ENCODE assay signal across 24 cellular contexts in the genomic region with DNA sequence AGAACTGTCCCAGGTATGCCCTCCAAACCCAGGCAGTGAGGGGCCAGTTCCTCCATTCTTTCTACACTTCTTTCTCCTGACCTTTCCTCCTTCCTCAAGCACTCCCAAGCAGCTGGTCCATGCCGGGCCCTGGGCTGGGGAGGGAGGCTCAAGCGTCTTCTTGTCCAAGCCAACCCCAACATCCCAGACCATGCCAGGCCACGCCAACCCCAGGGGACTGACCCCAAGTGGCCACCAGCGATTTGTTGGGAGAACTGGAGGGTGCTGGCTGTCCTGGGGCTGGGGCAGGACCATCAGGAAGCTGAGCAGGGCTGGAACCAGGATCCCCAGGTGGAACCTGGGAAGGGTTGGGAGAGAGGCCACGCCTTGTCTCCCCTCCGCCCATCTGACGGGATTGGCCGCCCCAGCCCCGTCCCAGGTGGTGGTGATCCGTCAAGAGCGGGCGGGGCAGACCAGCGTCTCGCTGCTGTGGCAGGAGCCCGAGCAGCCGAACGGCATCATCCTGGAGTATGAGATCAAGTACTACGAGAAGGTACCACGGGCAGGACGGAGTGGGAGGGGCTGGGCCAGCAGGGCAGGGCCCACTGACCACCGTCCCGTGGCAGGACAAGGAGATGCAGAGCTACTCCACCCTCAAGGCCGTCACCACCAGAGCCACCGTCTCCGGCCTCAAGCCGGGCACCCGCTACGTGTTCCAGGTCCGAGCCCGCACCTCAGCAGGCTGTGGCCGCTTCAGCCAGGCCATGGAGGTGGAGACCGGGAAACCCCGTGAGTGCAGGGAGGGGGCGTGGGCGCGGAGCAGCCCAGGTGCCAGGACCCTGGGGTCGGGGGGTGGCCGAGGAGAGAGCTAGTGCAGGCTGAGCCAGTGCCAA. TPM values are rescaled to one million over a fixed set of nuclear protein-coding genes. Genes with fewer than 3 reads are reported as not detected.
A peak's percentile ranks its signal among the peaks of the same experiment; 100 is the strongest.
DNase-seq lines count a peak whose midpoint lies in the region; ATAC-seq, FAIRE-seq and TF ChIP-seq lines count a peak whose summit lies in the region.
"Had no signal": no experiment of that assay in that cellular context is flagged by ENCODE, and none has a peak within 500 bp of the region (broad histone marks: within the 10 kb centered on the region; RNA-seq: fewer than 3 reads in every experiment).

No MANE protein-coding gene starts in this region.

- H3K4me1 ChIP-seq in GM23338 (ENCODE audit: insufficient read depth) (no peaks in the 10 kb centered on the region), transverse colon (no peaks in the 10 kb centered on the region), prostate gland (replicated peaks) (no peaks in the 10 kb centered on the region)
- H3K4me1 ChIP-seq: heart left ventricle, psoas muscle had no signal

- in situ Hi-C loops in transverse colon (cut with MboI; ENCODE audit: low pct_ligation_motif_present in 1 of 4, low pct_unique_long_range_greater_than_20kb in 1 of 4, low sequenced_read_pairs in 3 of 4) = no loop called here

- H3K27ac Mint-ChIP-seq in GM23338 = no peak overlapping the region
- H3K27ac Mint-ChIP-seq: activated CD4-positive, alpha-beta T cell treated with anti-CD3 and anti-CD28 coated beads, Interleukin-2, amount 10 ng/mL, durations not matched to agents 24 days and 14 days; IgD-negative memory B cell; mesothelial cell of epicardium; nephron progenitor cell had no signal

- peak overlapping the region; percentile 14; the same call in 1 of the 2 replicates for H2AFZ ChIP-seq in GM23338

- H3K36me3 Mint-ChIP-seq in GM23338 (ENCODE audit: low read depth) = no peaks in the 10 kb centered on the region
- H3K36me3 Mint-ChIP-seq: mesothelial cell of epicardium had no signal

- WGBS in transverse colon (ENCODE audit: low coverage in 1 of 2), 2 donors = 41% methylated on average over 32 of the region's 38 CpGs; no CpG with 5 or more reads in 1 of the 2 donors
- WGBS in prostate gland = 33% methylated on average over 37 of the region's 38 CpGs

- no peak for FAIRE-seq in H54 (lab: Jason Lieb, UNC)
- FAIRE-seq: kidney, TTC549 had no signal

- TF ChIP-seq POLR2A in transverse colon (IDR thresholded peaks at IDR 0.05) (no peak), H54 (IDR thresholded peaks at IDR 0.05; ENCODE audit: low read depth, low read length) (no peak), prostate gland (IDR thresholded peaks at IDR 0.05) (no peak)

- peaks cover 1% of the 10 kb centered on the region for H3K27me3 Mint-ChIP-seq in GM23338 (ENCODE audit: insufficient read depth, low read depth, poor library complexity)
- H3K27me3 Mint-ChIP-seq: activated CD4-positive, alpha-beta T cell treated with anti-CD3 and anti-CD28 coated beads, Interleukin-2, amount 10 ng/mL, durations not matched to agents 24 days and 14 days had no signal

- no peaks in the 10 kb centered on the region for H3K9me2 ChIP-seq in GM23338 (ENCODE audit: insufficient read depth)

- H3K79me2 ChIP-seq in GM23338 (replicated peaks; ENCODE audit: insufficient read depth) = no peaks in the 10 kb centered on the region

- intact Hi-C loops in transverse colon (cut with DNase I; ENCODE audit: low total_unique reads) (no loop called here), prostate gland (cut with DNase I) (no loop called here)

- H3K27ac ChIP-seq in GM23338 (ENCODE audit: low read depth) (no peak overlapping the region), transverse colon (no peak overlapping the region), prostate gland (no peak overlapping the region)
- H3K27ac ChIP-seq: heart left ventricle, psoas muscle had no signal

- H3K4me2 ChIP-seq in GM23338 = no peak overlapping the region
- H3K4me2 ChIP-seq: smooth muscle cell had no signal

- H3K27me3 ChIP-seq in GM23338 (ENCODE audit: insufficient read depth) = no peaks in the 10 kb centered on the region
- H3K27me3 ChIP-seq in transverse colon = peaks cover 68% of the 10 kb centered on the region
- H3K27me3 ChIP-seq in prostate gland (replicated peaks; ENCODE audit: insufficient read depth) = peaks cover 21% of the 10 kb centered on the region

- ATAC-seq in GM23338 (peak; percentile 92), esophagus mucosa (peak; percentile 41)
- ATAC-seq: heart left ventricle, psoas muscle had no signal

- no peaks in the 10 kb centered on the region for H3K36me3 ChIP-seq in GM23338 (ENCODE audit: insufficient read depth)
- no peaks in the 10 kb centered on the region for H3K36me3 ChIP-seq in transverse colon
- H3K36me3 ChIP-seq in prostate gland = no peaks in the 10 kb centered on the region
- H3K36me3 ChIP-seq: heart left ventricle had no signal

- no peaks in the 10 kb centered on the region; the same call in 2 of the 3 replicates for H3K4me1 Mint-ChIP-seq in GM23338
- H3K4me1 Mint-ChIP-seq: activated CD4-positive, alpha-beta T cell treated with anti-CD3 and anti-CD28 coated beads, Interleukin-2, amount 10 ng/mL, durations not matched to agents 24 days and 14 days; IgD-negative memory B cell; mesothelial cell of epicardium; nephron progenitor cell had no signal

- peak overlapping the region; percentile 50; the same call in 2 of the 3 replicates for H3K4me3 Mint-ChIP-seq in GM23338
- H3K4me3 Mint-ChIP-seq: activated CD4-positive, alpha-beta T cell treated with anti-CD3 and anti-CD28 coated beads, Interleukin-2, amount 10 ng/mL, durations not matched to agents 24 days and 14 days; IgD-negative memory B cell; mesothelial cell of epicardium; nephron progenitor cell had no signal

- H4K20me1 ChIP-seq in GM23338 (replicated peaks; ENCODE audit: insufficient read depth) = no peaks in the 10 kb centered on the region

- H3K9me3 Mint-ChIP-seq in GM23338 = no peaks in the 10 kb centered on the region; the same call in 2 of the 3 replicates
- H3K9me3 Mint-ChIP-seq: activated CD4-positive, alpha-beta T cell treated with anti-CD3 and anti-CD28 coated beads, Interleukin-2, amount 10 ng/mL, durations not matched to agents 24 days and 14 days; mesothelial cell of epicardium; nephron progenitor cell had no signal

- no peaks in the 10 kb centered on the region for H3F3A ChIP-seq in GM23338 (replicated peaks; ENCODE audit: low read depth)

- H3K9me3 ChIP-seq in transverse colon (no peaks in the 10 kb centered on the region), prostate gland (no peaks in the 10 kb centered on the region)
- H3K9me3 ChIP-seq: heart left ventricle, psoas muscle had no signal

- H3K4me3 ChIP-seq in GM23338 (no peak overlapping the region), transverse colon (no peak overlapping the region), prostate gland (no peak overlapping the region)
- H3K4me3 ChIP-seq: heart left ventricle, psoas muscle, smooth muscle cell had no signal

- TF ChIP-seq CTCF in GM23338 (conservative IDR thresholded peaks at IDR 0.05; ENCODE audit: low read depth in 2 of 2) (no peak), transverse colon (IDR thresholded peaks at IDR 0.05) (no peak), prostate gland (IDR thresholded peaks at IDR 0.05) (no peak)

- DNase-seq in GM23338 (ENCODE audit: low spot score) (peak; percentile 31), NCI-H187 treated with DMSO at 0.1 percent for 48 hours (lab: John Stamatoyannopoulos, UW) (peak; percentile 34), transverse colon (peak; percentile 11), kidney tubule cell (ENCODE audit: low spot score) (no peak), H54 (ENCODE audit: insufficient read length, low spot score) (no peak), prostate gland (ENCODE audit: low spot score) (no peak)
- DNase-seq: activated CD4-positive, alpha-beta T cell treated with anti-CD3 and anti-CD28 coated beads, Interleukin-2, amount 10 ng/mL, durations not matched to agents 24 days and 14 days; activated gamma-delta T cell treated with Interleukin-2 at 50 U/mL for 16 hours; amniotic stem cell; caudate nucleus; kidney; nephron progenitor cell; NK-92 treated with Interleukin-12 subunit alpha and Interleukin-12 subunit beta, amount 100 ng/mL, for 24 hours; stimulated activated CD8-positive, alpha-beta memory T cell treated with anti-CD3 and anti-CD28 coated beads, Interleukin-4, amount 100 ng/mL, for 48 hours; substantia nigra; SW 1271 had no signal

- TF ChIP-seq EP300 in transverse colon (IDR thresholded peaks at IDR 0.05; ENCODE audit: low read depth) = no peak

TF ChIP-seq in GM23338, 12 proteins besides CTCF, POLR2A, EP300 and RAD21 (continues in another document):
- TF ChIP-seq, protein P1, sequence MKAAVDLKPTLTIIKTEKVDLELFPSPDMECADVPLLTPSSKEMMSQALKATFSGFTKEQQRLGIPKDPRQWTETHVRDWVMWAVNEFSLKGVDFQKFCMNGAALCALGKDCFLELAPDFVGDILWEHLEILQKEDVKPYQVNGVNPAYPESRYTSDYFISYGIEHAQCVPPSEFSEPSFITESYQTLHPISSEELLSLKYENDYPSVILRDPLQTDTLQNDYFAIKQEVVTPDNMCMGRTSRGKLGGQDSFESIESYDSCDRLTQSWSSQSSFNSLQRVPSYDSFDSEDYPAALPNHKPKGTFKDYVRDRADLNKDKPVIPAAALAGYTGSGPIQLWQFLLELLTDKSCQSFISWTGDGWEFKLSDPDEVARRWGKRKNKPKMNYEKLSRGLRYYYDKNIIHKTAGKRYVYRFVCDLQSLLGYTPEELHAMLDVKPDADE (IDR thresholded peaks at IDR 0.05) = no peak
- TF ChIP-seq ZNF114 (CRISPR knock-in tag; IDR thresholded peaks at IDR 0.05) (no peak), CREB1 (CRISPR knock-in tag; IDR thresholded peaks at IDR 0.05; ENCODE audit: low read depth) (no peak), EZH2phosphoT487 (IDR thresholded peaks at IDR 0.05; ENCODE audit: unreplicated experiment) (no peak), JUNB (IDR thresholded peaks at IDR 0.05; ENCODE audit: unreplicated experiment) (no peak), ZNF331 (CRISPR knock-in tag; IDR thresholded peaks at IDR 0.05; ENCODE audit: low read depth) (no peak)

RNA-seq across cellular contexts. Expression of gene EPHA8, which starts 29.9 kb away (rescaled TPM):
- total RNA-seq in GM23338 (2014; rRNA removed; shearing (Covaris generic)) = 2.0 and 5.0 TPM in 2 replicates
- polyA plus RNA-seq in GM23338 (2016; fragmentation: Nextera tagmentation; extraction: Ambion mirVana) = 2.0 and 2.3 TPM in 2 replicates
- 0.48 TPM for total RNA-seq in esophagus mucosa
- total RNA-seq in transverse colon = not detected
- 1 to 10 TPM in 1 of 2 donors, under 1 TPM in 1; 0.05 to 4.1 TPM for total RNA-seq in prostate gland
- total RNA-seq: activated CD4-positive, alpha-beta T cell treated with anti-CD3 and anti-CD28 coated beads, Interleukin-2, amount 10 ng/mL, durations not matched to agents 24 days and 14 days; fibroblast of lung; mesothelial cell of epicardium; psoas muscle; smooth muscle cell had no signal
- polyA plus RNA-seq: fibroblast of lung, heart left ventricle, IgD-negative memory B cell, smooth muscle cell had no signal

RNA-seq across cellular contexts. Expression of gene C1QA, which starts 43.3 kb away (rescaled TPM):
- total RNA-seq in GM23338 (2014; rRNA removed; shearing (Covaris generic)) = not detected in 2 replicates
- not detected in 2 replicates for polyA plus RNA-seq in GM23338 (2016; fragmentation: Nextera tagmentation; extraction: Ambion mirVana)
- total RNA-seq in esophagus mucosa (10.4 TPM), transverse colon (100 to 1,000 TPM in 1 of 4 donors, 10 to 100 TPM in 3; 28.5 to 181 (median 63.0) TPM), prostate gland (10 to 100 TPM; 47.6 to 83.7 TPM)
- total RNA-seq: activated CD4-positive, alpha-beta T cell treated with anti-CD3 and anti-CD28 coated beads, Interleukin-2, amount 10 ng/mL, durations not matched to agents 24 days and 14 days; fibroblast of lung; mesothelial cell of epicardium; smooth muscle cell had no signal
- polyA plus RNA-seq: fibroblast of lung, IgD-negative memory B cell, smooth muscle cell had no signal

RNA-seq across cellular contexts. Expression of gene C1QC, which starts 50.3 kb away (rescaled TPM):
- not detected in 2 replicates for total RNA-seq in GM23338 (2014; rRNA removed; shearing (Covaris generic))
- polyA plus RNA-seq in GM23338 (2016; fragmentation: Nextera tagmentation; extraction: Ambion mirVana) = not detected in 2 replicates
- total RNA-seq in esophagus mucosa (11.7 TPM), transverse colon (100 to 1,000 TPM in 1 of 4 donors, 10 to 100 TPM in 3; 21.7 to 106 (median 73.9) TPM), prostate gland (10 to 100 TPM; 54.8 to 76.9 TPM)
- total RNA-seq: activated CD4-positive, alpha-beta T cell treated with anti-CD3 and anti-CD28 coated beads, Interleukin-2, amount 10 ng/mL, durations not matched to agents 24 days and 14 days; fibroblast of lung; mesothelial cell of epicardium; smooth muscle cell had no signal
- polyA plus RNA-seq: fibroblast of lung, IgD-negative memory B cell, smooth muscle cell had no signal

RNA-seq across cellular contexts. Expression of gene C1QB, which starts 59.9 kb away (rescaled TPM):
- not detected in 2 replicates for total RNA-seq in GM23338 (2014; rRNA removed; shearing (Covaris generic))
- not detected in 2 replicates for polyA plus RNA-seq in GM23338 (2016; fragmentation: Nextera tagmentation; extraction: Ambion mirVana)
- total RNA-seq in esophagus mucosa (14.4 TPM), transverse colon (100 to 1,000 TPM in 3 of 4 donors, 10 to 100 TPM in 1; 62.9 to 163 (median 118) TPM), prostate gland (100 to 1,000 TPM; 106 to 151 TPM)
- total RNA-seq: activated CD4-positive, alpha-beta T cell treated with anti-CD3 and anti-CD28 coated beads, Interleukin-2, amount 10 ng/mL, durations not matched to agents 24 days and 14 days; fibroblast of lung; mesothelial cell of epicardium; smooth muscle cell had no signal
- polyA plus RNA-seq: fibroblast of lung, IgD-negative memory B cell, smooth muscle cell had no signal

Comparison
In these comparisons a context has a peak if more than half of its experiments do, and no peak if none do; other contexts are left out.
1. DNase-seq: peak in GM23338 (single experiment), NCI-H187 treated with DMSO at 0.1 percent for 48 hours (single experiment) and transverse colon (single experiment); none in kidney tubule cell (single experiment), H54 (single experiment) and prostate gland (single experiment).
2. RNA of gene C1QA, which starts 43.3 kb away (total RNA-seq): 47.6 to 83.7 TPM in prostate gland, 28.5 to 181 TPM in transverse colon and 10.4 TPM in esophagus mucosa (single experiment); not detected in GM23338; every median in the first group is over 10 times any median in the second.
3. RNA of gene C1QC, which starts 50.3 kb away (total RNA-seq): 21.7 to 106 TPM in transverse colon, 54.8 to 76.9 TPM in prostate gland and 11.7 TPM in esophagus mucosa (single experiment); not detected in GM23338; every median in the first group is over 10 times any median in the second.